ENCODE assay signal across 11 cellular contexts in genomic region chr2:109342890-109343289, GRCh38.
"Had no signal": no experiment of that assay in that cellular context is flagged by ENCODE, and none has a peak within 500 bp of the region (broad histone marks: within the 10 kb centered on the region; RNA-seq: fewer than 3 reads in every experiment).

No MANE protein-coding gene starts in this region.

- H3K9me3 Mint-ChIP-seq: natural killer cell treated with Interleukin-12 subunit alpha and Interleukin-12 subunit beta and Interleukin-15 and Interleukin-18, amount 100 ng/mL, for 72 hours; stimulated activated effector memory CD8-positive, alpha-beta T cell treated with anti-CD3 and anti-CD28 coated beads, Interleukin-12 subunit alpha, Interleukin-12 subunit beta, amount 100 ng/mL, for 72 hours; stimulated activated naive CD8-positive, alpha-beta T cell treated with anti-CD3 and anti-CD28 coated beads, Interleukin-15, Interleukin-2, amounts not matched to agents 100 ng/mL and 50 ng/mL, for 24 hours had no signal

- H3K27ac Mint-ChIP-seq: stimulated activated effector memory CD8-positive, alpha-beta T cell treated with anti-CD3 and anti-CD28 coated beads, Interleukin-12 subunit alpha, Interleukin-12 subunit beta, amount 100 ng/mL, for 72 hours; stimulated activated naive CD8-positive, alpha-beta T cell treated with anti-CD3 and anti-CD28 coated beads, Interleukin-15, Interleukin-2, amounts not matched to agents 100 ng/mL and 50 ng/mL, for 24 hours had no signal

- H3K36me3 Mint-ChIP-seq: natural killer cell treated with Interleukin-12 subunit alpha and Interleukin-12 subunit beta and Interleukin-15 and Interleukin-18, amount 100 ng/mL, for 72 hours; stimulated activated effector memory CD8-positive, alpha-beta T cell treated with anti-CD3 and anti-CD28 coated beads, Interleukin-12 subunit alpha, Interleukin-12 subunit beta, amount 100 ng/mL, for 72 hours had no signal

- H3K27me3 Mint-ChIP-seq: stimulated activated naive CD8-positive, alpha-beta T cell treated with anti-CD3 and anti-CD28 coated beads, Interleukin-15, Interleukin-2, amounts not matched to agents 100 ng/mL and 50 ng/mL, for 24 hours had no signal

- H3K4me3 Mint-ChIP-seq: natural killer cell treated with Interleukin-12 subunit alpha and Interleukin-12 subunit beta and Interleukin-15 and Interleukin-18, amount 100 ng/mL, for 72 hours; stimulated activated effector memory CD8-positive, alpha-beta T cell treated with anti-CD3 and anti-CD28 coated beads, Interleukin-12 subunit alpha, Interleukin-12 subunit beta, amount 100 ng/mL, for 72 hours; stimulated activated naive CD8-positive, alpha-beta T cell treated with anti-CD3 and anti-CD28 coated beads, Interleukin-15, Interleukin-2, amounts not matched to agents 100 ng/mL and 50 ng/mL, for 24 hours had no signal

- DNase-seq: effector CD8-positive, alpha-beta T cell; gastrocnemius medialis; hippocampal formation; left lung; occipital lobe; stimulated activated CD4-positive, alpha-beta T cell treated with anti-CD3 and anti-CD28 coated beads, Interleukin-4, amount 100 ng/mL, for 1 hour; tibial artery; uterus had no signal
